In the genomic region with DNA sequence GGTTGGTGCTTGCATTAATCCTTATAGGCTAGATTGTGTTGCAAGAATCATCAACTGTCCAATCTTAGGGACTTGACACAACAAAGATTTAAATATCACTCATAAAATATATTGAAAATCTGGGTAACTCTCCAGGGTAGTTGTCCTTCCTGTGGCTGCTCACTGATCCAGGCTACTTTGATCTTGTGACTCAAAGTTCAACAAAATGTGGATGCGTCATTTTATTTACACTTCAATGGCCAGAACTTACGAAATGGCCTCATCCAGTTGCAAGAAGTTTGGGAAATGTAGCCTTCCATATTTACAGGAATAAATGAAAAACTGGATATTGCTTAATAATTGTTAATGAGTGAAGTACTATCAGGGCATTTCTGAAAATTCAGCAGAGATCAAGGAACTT, we compare ENCODE assay signal across 19 cellular contexts.
A peak's percentile ranks its signal among the peaks of the same experiment; 100 is the strongest.
DNase-seq lines count a peak whose midpoint lies in the region; ATAC-seq, FAIRE-seq and TF ChIP-seq lines count a peak whose summit lies in the region.
"Had no signal": no experiment of that assay in that cellular context is flagged by ENCODE, and none has a peak within 500 bp of the region (broad histone marks: within the 10 kb centered on the region; RNA-seq: fewer than 3 reads in every experiment).

No MANE protein-coding gene starts in this region.

- no peak for TF ChIP-seq RAD21 in IMR-90 (IDR thresholded peaks at IDR 0.05; ENCODE audit: low read length)

- H3K9me3 ChIP-seq in IMR-90 (ENCODE audit: control insufficient read depth, insufficient read depth, low read length): peaks cover 3% of the 10 kb centered on the region
- H3K9me3 ChIP-seq in suprapubic skin: no peaks in the 10 kb centered on the region

- H2AFZ ChIP-seq in IMR-90 (replicated peaks; ENCODE audit: low read length, poor library complexity): no peak overlapping the region

- H2BK20ac ChIP-seq in IMR-90 (ENCODE audit: low read depth, low read length): no peak overlapping the region

- peaks cover 8% of the 10 kb centered on the region for H3K4me1 ChIP-seq in IMR-90 (ENCODE audit: control insufficient read depth, insufficient read depth, low read length)
- H3K4me1 ChIP-seq in suprapubic skin: peaks cover 3% of the 10 kb centered on the region

- H3K18ac ChIP-seq in IMR-90 (ENCODE audit: low read depth, low read length): no peak overlapping the region

- ATAC-seq in IMR-90 (ENCODE audit: low read depth): peak; percentile 65

- CTCF ChIA-PET in IMR-90 (lab: Yijun Ruan, JAX): interaction anchor here (0.6 kb wide), 1 partner anchor 20 kb away, joined by 4 read pairs; no protein-coding TSS in a partner anchor

- no peaks in the 10 kb centered on the region for H4K20me1 ChIP-seq in IMR-90 (ENCODE audit: insufficient read depth, low read length)

- H3K79me1 ChIP-seq in IMR-90 (ENCODE audit: low read depth in 1 of 2, low read length in 2 of 2): no peaks in the 10 kb centered on the region

- TF ChIP-seq EP300 in suprapubic skin (IDR thresholded peaks at IDR 0.05): no peak

- TF ChIP-seq POLR2A in IMR-90 (IDR thresholded peaks at IDR 0.05; ENCODE audit: low read depth, low read length): no peak
- TF ChIP-seq POLR2A in suprapubic skin (IDR thresholded peaks at IDR 0.05): no peak

- no peak overlapping the region for H3K23ac ChIP-seq in IMR-90 (ENCODE audit: low read depth, low read length)

- TF ChIP-seq CTCF in IMR-90 (conservative IDR thresholded peaks at IDR 0.05; ENCODE audit: low read depth, low read length): no peak
- no peak for TF ChIP-seq CTCF in bronchial epithelial cell (IDR thresholded peaks at IDR 0.05; ENCODE audit: insufficient read depth, low read length, severe bottlenecking)
- no peak for TF ChIP-seq CTCF in GM13976 (IDR thresholded peaks at IDR 0.05; ENCODE audit: borderline replicate concordance, control extremely low read depth, extremely low read depth, insufficient read depth, missing control alignments)
- TF ChIP-seq CTCF in suprapubic skin (IDR thresholded peaks at IDR 0.05): no peak

- H3K4me3 ChIP-seq in IMR-90 (ENCODE audit: insufficient read depth, low read depth, low read length): no peak overlapping the region
- no peak overlapping the region for H3K4me3 ChIP-seq in bronchial epithelial cell (ENCODE audit: low read depth, low read length)
- no peak overlapping the region for H3K4me3 ChIP-seq in suprapubic skin

- no peak overlapping the region for H4K8ac ChIP-seq in IMR-90 (ENCODE audit: low read depth in 2 of 2, low read length in 2 of 2)

- H3K9ac ChIP-seq in IMR-90 (ENCODE audit: low read depth, low read length): no peak overlapping the region

- H2AK5ac ChIP-seq in IMR-90 (ENCODE audit: low read depth, low read length): no peak overlapping the region

- no CpG with 5 or more reads among the region's 2 CpGs for WGBS in IMR-90 (ENCODE audit: extremely low coverage in 2 of 2, insufficient read length in 1 of 2), 2 experiments
- 39% methylated on average over 2 of the region's 2 CpGs for WGBS in suprapubic skin

- H3K14ac ChIP-seq in IMR-90 (replicated peaks; ENCODE audit: low read depth, low read length): no peak overlapping the region

- FAIRE-seq in bronchial epithelial cell (lab: Jason Lieb, UNC): no peak
- FAIRE-seq: islet of Langerhans had no signal

- no peak overlapping the region for H2BK5ac ChIP-seq in IMR-90 (ENCODE audit: low read depth, low read length, poor library complexity, severe bottlenecking)

- no TSS peak for BruUV-seq in IMR-90 (replicated peaks; lab: Mats Ljungman, UMichigan)

- POLR2A ChIA-PET in IMR-90 (lab: Charles Lee; ENCODE audit: unreplicated experiment): no interaction called here

- intact Hi-C loops in IMR-90 (cut with micrococcal nuclease): loop anchor here (10.0 kb wide), 1 partner anchor 747 kb away; a partner anchor contains a TSS

- dilution Hi-C loops in IMR-90 (cut with HindIII; ENCODE audit: low sequenced_read_pairs, unreplicated experiment): no loop called here

- no peak overlapping the region for H2BK120ac ChIP-seq in IMR-90 (ENCODE audit: low read depth, low read length)

- H4K5ac ChIP-seq in IMR-90 (ENCODE audit: low read depth, low read length): no peak overlapping the region

- no peak overlapping the region for H3K4me2 ChIP-seq in IMR-90 (ENCODE audit: low read depth, low read length)

- no peaks in the 10 kb centered on the region for H3K27me3 ChIP-seq in IMR-90 (ENCODE audit: control insufficient read depth, insufficient read depth, low read length)
- H3K27me3 ChIP-seq in bronchial epithelial cell (ENCODE audit: control insufficient read depth, insufficient read depth, low read length): no peaks in the 10 kb centered on the region
- H3K27me3 ChIP-seq in suprapubic skin: no peaks in the 10 kb centered on the region

- no peak overlapping the region for H3K56ac ChIP-seq in IMR-90 (ENCODE audit: extremely low read depth, insufficient read depth, low read length)

- H3K27ac ChIP-seq in IMR-90 (ENCODE audit: insufficient read depth, low read length) (no peak overlapping the region), suprapubic skin (no peak overlapping the region)
- H3K27ac ChIP-seq: RWPE1 had no signal

- in situ Hi-C loops in IMR-90 (cut with MboI; ENCODE audit: low sequenced_read_pairs) (no loop called here), GM13976 (cut with MboI; ENCODE audit: low sequenced_read_pairs, unreplicated experiment) (no loop called here)

- DNase-seq in AG20443 (ENCODE audit: low spot score): peak; percentile 20
- DNase-seq in IMR-90: peak; percentile 78
- peak; percentile 81 for DNase-seq in bronchial epithelial cell (ENCODE audit: low read depth)
- DNase-seq in kidney tubule cell (ENCODE audit: low spot score): peak; percentile 83
- DNase-seq in GM13976 (ENCODE audit: low spot score): no peak
- no peak for DNase-seq in SW 1271 (lab: John Stamatoyannopoulos, UW)
- no peak for DNase-seq in NCI-H1105 (lab: John Stamatoyannopoulos, UW)
- DNase-seq in suprapubic skin (ENCODE audit: low spot score in 2 of 2): no peak
- DNase-seq: activated CD4-positive, CD25-positive, alpha-beta regulatory T cell; AML-193; Calu3; cerebellar nuclear complex; endodermal cell; GF-D8; NCI-H82; stimulated activated CD4-positive, alpha-beta T cell treated with anti-CD3 and anti-CD28 coated beads, Interleukin-15, amount 100 ng/mL, for 24 hours; T-helper 1 cell had no signal

- no peak overlapping the region for H3K4ac ChIP-seq in IMR-90 (ENCODE audit: low read depth, low read length)

- H3K9me1 ChIP-seq in IMR-90 (ENCODE audit: insufficient read depth, low read length): peaks cover 3% of the 10 kb centered on the region; the same call in 1 of the 2 replicates

- no peak overlapping the region for H2AK9ac ChIP-seq in IMR-90 (replicated peaks; ENCODE audit: low read depth, low read length, poor library complexity)

- H4K91ac ChIP-seq in IMR-90 (ENCODE audit: insufficient read depth, low read depth, low read length): no peak overlapping the region

- H3K36me3 ChIP-seq in IMR-90 (ENCODE audit: control insufficient read depth, insufficient read depth, low read length) (no peaks in the 10 kb centered on the region), bronchial epithelial cell (ENCODE audit: control insufficient read depth, insufficient read depth, low read length) (no peaks in the 10 kb centered on the region), suprapubic skin (no peaks in the 10 kb centered on the region)

- no peak overlapping the region for H2BK15ac ChIP-seq in IMR-90 (ENCODE audit: low read depth, low read length)

TF ChIP-seq in IMR-90, 13 proteins besides CTCF, POLR2A, EP300 and RAD21:
- no peak for TF ChIP-seq MXI1 (IDR thresholded peaks at IDR 0.05; ENCODE audit: borderline replicate concordance, low read depth, low read length)
- peak; percentile 83 for TF ChIP-seq CEBPB (IDR thresholded peaks at IDR 0.05; ENCODE audit: low read depth, low read length)
- TF ChIP-seq FOS (IDR thresholded peaks at IDR 0.05; ENCODE audit: low read depth, low read length): peak; percentile 10; the same call in 1 of the 2 replicates

Comparison
In these comparisons a context has a peak if more than half of its experiments do, and no peak if none do; other contexts are left out.
1. DNase-seq: peak in AG20443 (single experiment), IMR-90 (single experiment), bronchial epithelial cell (single experiment) and kidney tubule cell (single experiment); none in GM13976 (single experiment), SW 1271 (0 of 2), NCI-H1105 (single experiment) and suprapubic skin (0 of 2).